ENCODE assay signal across 20 cellular contexts in genomic region chr4:19999775-20000414, GRCh38.
DNase-seq lines count a peak whose midpoint lies in the region; ATAC-seq and TF ChIP-seq lines count a peak whose summit lies in the region.
"Had no signal": no experiment of that assay in that cellular context is flagged by ENCODE, and none has a peak within 500 bp of the region (broad histone marks: within the 10 kb centered on the region; RNA-seq: fewer than 3 reads in every experiment).

No MANE protein-coding gene starts in this region.

- no peaks in the 10 kb centered on the region for H3K27me3 ChIP-seq in GM23248 (replicated peaks; ENCODE audit: insufficient read depth)
- H3K27me3 ChIP-seq: BLaER1 treated with 17β-estradiol and CSF1 and Interleukin-3, amounts not matched to agents 10 nM and 100 nM had no signal

- H3K27ac Mint-ChIP-seq in CD14-positive monocyte: no peak overlapping the region
- H3K27ac Mint-ChIP-seq: B cell; CD4-positive, CD25-positive, alpha-beta regulatory T cell; CD8-positive, alpha-beta memory T cell had no signal

- no peak overlapping the region for H3K4me3 ChIP-seq in GM23248
- H3K4me3 ChIP-seq: BLaER1 treated with 17β-estradiol and CSF1 and Interleukin-3, amounts not matched to agents 10 nM and 100 nM; HAP-1 had no signal

- H3K4me3 Mint-ChIP-seq in CD14-positive monocyte: no peak overlapping the region
- H3K4me3 Mint-ChIP-seq: B cell; CD4-positive, CD25-positive, alpha-beta regulatory T cell; CD8-positive, alpha-beta memory T cell had no signal

- peaks cover 0 to 3% (median 2%) of the 10 kb centered on the region in 3 donors for H3K27me3 Mint-ChIP-seq in CD14-positive monocyte (ENCODE audit: low read depth in 3 of 3)
- H3K27me3 Mint-ChIP-seq: B cell; CD4-positive, CD25-positive, alpha-beta regulatory T cell; CD8-positive, alpha-beta memory T cell had no signal

- no peaks in the 10 kb centered on the region for H3K9me2 ChIP-seq in GM23248 (ENCODE audit: insufficient read depth)

- no peak overlapping the region for H3K27ac ChIP-seq in GM23248
- H3K27ac ChIP-seq: 22Rv1; BLaER1 treated with 17β-estradiol and CSF1 and Interleukin-3, amounts not matched to agents 10 nM and 100 nM; KMS-11 had no signal

- no peaks in the 10 kb centered on the region for H3K4me1 ChIP-seq in GM23248 (ENCODE audit: insufficient read depth)
- H3K4me1 ChIP-seq: BLaER1 treated with 17β-estradiol and CSF1 and Interleukin-3, amounts not matched to agents 10 nM and 100 nM; HAP-1 had no signal

- no peaks in the 10 kb centered on the region for H4K20me1 ChIP-seq in GM23248 (ENCODE audit: insufficient read depth)
- H4K20me1 ChIP-seq: BLaER1 treated with 17β-estradiol and CSF1 and Interleukin-3, amounts not matched to agents 10 nM and 100 nM had no signal

- 0 out of 2 replicates have a peak overlapping the region, but pooled peaks have one; percentile 2 for H2AFZ ChIP-seq in GM23248

- WGBS in GM23248 (ENCODE audit: low coverage in 1 of 2, low lambda C conversion rate in 2 of 2, missing lambda C conversion rate in 2 of 2), 2 experiments: 72% methylated on average over 4 of the region's 4 CpGs

- no peaks in the 10 kb centered on the region for H3K36me3 Mint-ChIP-seq in CD14-positive monocyte
- H3K36me3 Mint-ChIP-seq: CD4-positive, CD25-positive, alpha-beta regulatory T cell; CD8-positive, alpha-beta memory T cell had no signal

- ATAC-seq in HG03565 (IDR thresholded peaks at IDR 0.05; ENCODE audit: unreplicated experiment): no peak

- peaks cover 3 to 11% (median 5%) of the 10 kb centered on the region in 7 donors for H3K9me3 Mint-ChIP-seq in CD14-positive monocyte

- TF ChIP-seq CTCF in CD14-positive monocyte (IDR thresholded peaks at IDR 0.05): no peak

- no peaks in the 10 kb centered on the region for H3F3A ChIP-seq in GM23248 (ENCODE audit: insufficient read depth)

- no peaks in the 10 kb centered on the region for H3K79me2 ChIP-seq in GM23248 (ENCODE audit: insufficient read depth)

- H3K9ac ChIP-seq in GM23248: no peak overlapping the region
- H3K9ac ChIP-seq: BLaER1 treated with 17β-estradiol and CSF1 and Interleukin-3, amounts not matched to agents 10 nM and 100 nM; KMS-11 had no signal

- no peaks in the 10 kb centered on the region for H3K9me3 ChIP-seq in GM23248 (ENCODE audit: low read depth)
- H3K9me3 ChIP-seq: HAP-1 had no signal

- DNase-seq in NCI-H1092 treated with DMSO at 0.1 percent for 48 hours (lab: John Stamatoyannopoulos, UW) (peak; percentile 1), NCI-H1092 (lab: John Stamatoyannopoulos, UW) (no peak), GM23248 (no peak), SK-N-DZ (ENCODE audit: low spot score) (peak; percentile 76), cerebellar cortex (ENCODE audit: low spot score) (peak; percentile 84), CD14-positive monocyte (ENCODE audit: low spot score) (no peak), NCI-H2196 (lab: John Stamatoyannopoulos, UW; ENCODE audit: unreplicated experiment) (no peak)
- DNase-seq: CD4-positive, CD25-positive, alpha-beta regulatory T cell; CD8-positive, alpha-beta memory T cell; COR-L47; DMS 273 treated with DMSO at 0.1 percent for 48 hours; DMS53; DND-41; EL had no signal

- H3K36me3 ChIP-seq in GM23248 (ENCODE audit: low read depth): no peaks in the 10 kb centered on the region
- H3K36me3 ChIP-seq: BLaER1 treated with 17β-estradiol and CSF1 and Interleukin-3, amounts not matched to agents 10 nM and 100 nM; HAP-1 had no signal

- H3K4me2 ChIP-seq in GM23248 (ENCODE audit: unreplicated experiment): no peak overlapping the region
- H3K4me2 ChIP-seq: BLaER1 treated with 17β-estradiol and CSF1 and Interleukin-3, amounts not matched to agents 10 nM and 100 nM; KMS-11 had no signal

- intact Hi-C loops in CD14-positive monocyte (cut with micrococcal nuclease): no loop called here

- in situ Hi-C loops in GM23248 (cut with MboI): no loop called here

- no peaks in the 10 kb centered on the region for H3K4me1 Mint-ChIP-seq in CD14-positive monocyte
- H3K4me1 Mint-ChIP-seq: B cell; CD4-positive, CD25-positive, alpha-beta regulatory T cell; CD8-positive, alpha-beta memory T cell had no signal

Comparison
In these comparisons a context has a peak if more than half of its experiments do, and no peak if none do; other contexts are left out.
1. DNase-seq: peak in NCI-H1092 treated with DMSO at 0.1 percent for 48 hours (single experiment), SK-N-DZ (single experiment) and cerebellar cortex (single experiment); none in NCI-H1092 (single experiment), GM23248 (single experiment), CD14-positive monocyte (single experiment) and NCI-H2196 (single experiment).